ENCODE assay signal across 31 cellular contexts in the genomic region with DNA sequence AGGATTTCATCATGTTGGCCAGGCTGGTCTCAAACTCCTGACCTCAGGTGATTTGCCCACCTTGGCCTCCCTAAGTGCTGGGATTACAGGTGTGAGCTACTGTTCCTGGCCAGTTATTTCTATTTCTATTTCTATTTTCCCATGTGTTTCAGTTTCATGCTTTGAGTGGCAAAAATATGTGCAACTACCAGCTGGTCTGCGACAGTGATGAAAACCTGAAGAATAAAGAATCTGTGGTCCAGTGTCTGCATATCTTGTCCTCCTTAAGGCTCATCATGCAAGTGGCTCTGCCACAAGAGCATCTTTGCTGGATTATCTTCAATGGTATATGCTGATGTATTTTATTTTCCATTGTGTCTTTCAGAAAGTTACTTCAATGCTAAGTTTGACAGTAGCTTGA.
"Had no signal": no experiment of that assay in that cellular context is flagged by ENCODE, and none has a peak within 500 bp of the region (broad histone marks: within the 10 kb centered on the region; RNA-seq: fewer than 3 reads in every experiment).

No MANE protein-coding gene starts in this region.

- H3K9me2 ChIP-seq: SK-N-SH had no signal

- H3K36me3 Mint-ChIP-seq: T-cell had no signal

- H3K4me2 ChIP-seq: PC-9, SK-N-SH had no signal

- H3K36me3 ChIP-seq: SJSA1 had no signal

- H3K4me3 Mint-ChIP-seq: T-cell had no signal

- H3K27me3 Mint-ChIP-seq: T-cell had no signal

- H3K27ac ChIP-seq: PC-9, SJSA1 had no signal

- H3K27ac Mint-ChIP-seq: T-cell had no signal

- ATAC-seq: Panc1, T-cell had no signal

- H3K27me3 ChIP-seq: SJSA1 had no signal

- H2AFZ ChIP-seq: PC-9 had no signal

- DNase-seq: Karpas-422, KG1, NCI-H1048, NCI-H1092 treated with DMSO at 0.1 percent for 48 hours, NCI-H1105 treated with DMSO at 0.1 percent for 48 hours, NCI-H1417, NCI-H1436, NCI-H146, NCI-H1694, NCI-H187, NCI-H1930, NCI-H2029 treated with DMSO at 0.1 percent for 48 hours, NCI-H2081 treated with DMSO at 0.1 percent for 48 hours, NCI-H2107, NCI-H2171, NCI-H226, NCI-H446 treated with DMSO at 0.1 percent for 48 hours, NCI-H510A, NCI-H524, NCI-H526, NCI-H69, NCI-H748 treated with DMSO at 0.1 percent for 48 hours, NCI-H82, PC-9, Right ventricle myocardium superior, SHP77 treated with DMSO at 0.1 percent for 48 hours, SK-N-SH, SW 1271, T-cell had no signal

- H3K9me3 ChIP-seq: SJSA1, SK-N-SH had no signal

- H3K9me3 Mint-ChIP-seq: T-cell had no signal

- H3K9ac ChIP-seq: SK-N-SH had no signal

- H3K4me3 ChIP-seq: PC-9, SJSA1 had no signal
